21 cellular contexts compared by ENCODE assay signal in the genomic region with DNA sequence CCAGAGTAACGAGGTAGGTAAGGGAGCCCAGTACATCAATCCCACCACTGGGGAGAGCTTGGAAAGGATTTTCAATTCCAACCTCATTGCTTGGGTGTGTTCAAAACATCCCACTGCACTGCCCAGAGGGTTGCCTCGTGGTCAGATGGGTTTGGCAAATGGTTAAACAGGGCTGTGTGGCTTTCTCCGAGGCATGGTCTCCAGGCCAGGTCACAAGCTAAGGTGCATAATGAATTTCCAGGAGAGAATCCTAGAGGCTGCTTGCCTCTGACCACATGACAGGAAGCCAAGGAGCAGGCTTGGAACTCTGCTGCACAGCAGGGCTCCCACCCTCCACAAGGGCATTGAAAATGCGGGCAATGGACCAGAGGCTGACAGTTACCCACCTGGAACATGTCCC. TPM values are rescaled to one million over a fixed set of nuclear protein-coding genes. Genes with fewer than 3 reads are reported as not detected.
DNase-seq lines count a peak whose midpoint lies in the region; ATAC-seq, FAIRE-seq and TF ChIP-seq lines count a peak whose summit lies in the region.
"Had no signal": no experiment of that assay in that cellular context is flagged by ENCODE, and none has a peak within 500 bp of the region (broad histone marks: within the 10 kb centered on the region; RNA-seq: fewer than 3 reads in every experiment).

No MANE protein-coding gene starts in this region.

- H2AK5ac ChIP-seq in IMR-90 (ENCODE audit: low read depth, low read length): peak overlapping the region; percentile 40; the same call in 1 of the 2 replicates

- no peak overlapping the region for H4K5ac ChIP-seq in IMR-90 (ENCODE audit: low read depth, low read length)

- peaks cover 21% of the 10 kb centered on the region for H3K4me1 ChIP-seq in IMR-90 (ENCODE audit: control insufficient read depth, insufficient read depth, low read length)
- peaks cover 40% of the 10 kb centered on the region for H3K4me1 ChIP-seq in RWPE2 (ENCODE audit: insufficient read depth, poor library complexity, severe bottlenecking)
- H3K4me1 ChIP-seq in pancreas: peaks cover 32 to 44% (median 40%) of the 10 kb centered on the region in 3 donors
- H3K4me1 ChIP-seq in left lung: peaks cover 0 to 15% of the 10 kb centered on the region in 2 donors

- H3K9me1 ChIP-seq in IMR-90 (ENCODE audit: insufficient read depth, low read length): peaks cover 61% of the 10 kb centered on the region

- H3K9ac ChIP-seq in IMR-90 (ENCODE audit: low read depth, low read length): no peak overlapping the region

- H3K79me1 ChIP-seq in IMR-90 (ENCODE audit: low read depth in 1 of 2, low read length in 2 of 2): peaks cover 57 to 94% of the 10 kb centered on the region in 2 experiments

- TF ChIP-seq RAD21 in IMR-90 (IDR thresholded peaks at IDR 0.05; ENCODE audit: low read length): no peak

- peaks cover 33% of the 10 kb centered on the region; the same call in 1 of the 2 replicates for H4K20me1 ChIP-seq in IMR-90 (ENCODE audit: insufficient read depth, low read length)

- H3K4me2 ChIP-seq in IMR-90 (ENCODE audit: low read depth, low read length): no peak overlapping the region

- TF ChIP-seq CTCF in IMR-90 (conservative IDR thresholded peaks at IDR 0.05; ENCODE audit: low read depth, low read length): no peak
- TF ChIP-seq CTCF in RWPE2 (IDR thresholded peaks at IDR 0.05; ENCODE audit: poor library complexity, severe bottlenecking): no peak
- no peak for TF ChIP-seq CTCF in pancreas (IDR thresholded peaks at IDR 0.05)
- TF ChIP-seq CTCF in left lung (IDR thresholded peaks at IDR 0.05): no peak

- H2BK5ac ChIP-seq in IMR-90 (ENCODE audit: low read depth, low read length, poor library complexity, severe bottlenecking): no peak overlapping the region

- no peak overlapping the region; the same call in 1 of the 2 replicates for H2BK20ac ChIP-seq in IMR-90 (ENCODE audit: low read depth, low read length)

- no peak for TF ChIP-seq POLR2A in IMR-90 (IDR thresholded peaks at IDR 0.05; ENCODE audit: low read depth, low read length)

- DNase-seq in IMR-90: no peak
- no peak for DNase-seq in RWPE2 (ENCODE audit: low spot score)
- peak; percentile 61 for DNase-seq in glomerular visceral epithelial cell (ENCODE audit: extremely low spot score)
- no peak for DNase-seq in pancreas
- DNase-seq in cortex of kidney (lab: John Stamatoyannopoulos, UW): no peak
- no peak for DNase-seq in activated CD4-positive, alpha-beta memory T cell treated with anti-CD3 and anti-CD28 coated beads for 36 hours
- no peak for DNase-seq in left lung
- DNase-seq: CD8-positive, alpha-beta T cell; COR-L47; DMS153; DMS79 treated with DMSO at 0.1 percent for 48 hours; EL; GOT3; H9 had no signal

- POLR2A ChIA-PET in IMR-90 (lab: Charles Lee; ENCODE audit: unreplicated experiment): no interaction called here
- POLR2A ChIA-PET in activated CD4-positive, alpha-beta memory T cell treated with anti-CD3 and anti-CD28 coated beads for 36 hours (lab: Charles Lee): interaction anchor here (0.5 kb wide), 1 partner anchor 63 kb away, joined by 3 read pairs; no protein-coding TSS in a partner anchor

- no peak overlapping the region for H3K56ac ChIP-seq in IMR-90 (ENCODE audit: extremely low read depth, insufficient read depth, low read length)

- peaks cover 4% of the 10 kb centered on the region for H3K36me3 Mint-ChIP-seq in activated CD4-positive, alpha-beta memory T cell treated with anti-CD3 and anti-CD28 coated beads for 36 hours

- H2BK15ac ChIP-seq in IMR-90 (ENCODE audit: low read depth, low read length): no peak overlapping the region

- BruUV-seq in IMR-90 (replicated peaks; lab: Mats Ljungman, UMichigan): no TSS peak

- peaks cover 32% of the 10 kb centered on the region for H3K36me3 ChIP-seq in IMR-90 (ENCODE audit: control insufficient read depth, insufficient read depth, low read length)
- H3K36me3 ChIP-seq in RWPE2 (ENCODE audit: low read depth): peaks cover 8% of the 10 kb centered on the region
- H3K36me3 ChIP-seq in pancreas: peaks cover 0 to 8% (median 0%) of the 10 kb centered on the region in 3 donors
- H3K36me3 ChIP-seq in left lung: peaks cover 0 to 4% of the 10 kb centered on the region in 2 donors

- no peak overlapping the region for H4K91ac ChIP-seq in IMR-90 (ENCODE audit: insufficient read depth, low read depth, low read length)

- in situ Hi-C loops in IMR-90 (cut with MboI; ENCODE audit: low sequenced_read_pairs): loop anchor here (10.0 kb wide), 1 partner anchor 125 kb away; no protein-coding TSS in a partner anchor

- H2AK9ac ChIP-seq in IMR-90 (replicated peaks; ENCODE audit: low read depth, low read length, poor library complexity): no peak overlapping the region

- no peak overlapping the region for H3K23ac ChIP-seq in IMR-90 (ENCODE audit: low read depth, low read length)

- H3K27me3 ChIP-seq in IMR-90 (ENCODE audit: control insufficient read depth, insufficient read depth, low read length) (no peaks in the 10 kb centered on the region), RWPE2 (ENCODE audit: insufficient read depth, poor library complexity, severe bottlenecking) (no peaks in the 10 kb centered on the region), pancreas (no peaks in the 10 kb centered on the region), left lung (no peaks in the 10 kb centered on the region)

- no peak overlapping the region for H3K4me3 Mint-ChIP-seq in activated CD4-positive, alpha-beta memory T cell treated with anti-CD3 and anti-CD28 coated beads for 36 hours
- H3K4me3 Mint-ChIP-seq: CD14-positive monocyte; CD8-positive, alpha-beta T cell; H9 had no signal

- H3K4me1 Mint-ChIP-seq in activated CD4-positive, alpha-beta memory T cell treated with anti-CD3 and anti-CD28 coated beads for 36 hours (ENCODE audit: low read depth): peaks cover 35% of the 10 kb centered on the region

- H3K27me3 Mint-ChIP-seq in activated CD4-positive, alpha-beta memory T cell treated with anti-CD3 and anti-CD28 coated beads for 36 hours: no peaks in the 10 kb centered on the region

- H4K8ac ChIP-seq in IMR-90 (ENCODE audit: low read depth in 2 of 2, low read length in 2 of 2): no peak overlapping the region

- intact Hi-C loops in IMR-90 (cut with micrococcal nuclease): no loop called here
- intact Hi-C loops in pancreas (cut with DNase I): loop anchor here in 1 of 3 donors (10.0 kb wide), 1 partner anchor 45 kb away; no protein-coding TSS in a partner anchor
- intact Hi-C loops in activated CD4-positive, alpha-beta memory T cell treated with anti-CD3 and anti-CD28 coated beads for 36 hours (cut with micrococcal nuclease): loop anchor here (5.0 kb wide), 1 partner anchor 77 kb away; no protein-coding TSS in a partner anchor
- intact Hi-C loops in left lung (cut with DNase I): no loop called here

- no peak overlapping the region for H3K27ac Mint-ChIP-seq in activated CD4-positive, alpha-beta memory T cell treated with anti-CD3 and anti-CD28 coated beads for 36 hours
- H3K27ac Mint-ChIP-seq: CD8-positive, alpha-beta T cell had no signal

- no peak overlapping the region for H2BK120ac ChIP-seq in IMR-90 (ENCODE audit: low read depth, low read length)

- no peak overlapping the region for H2AFZ ChIP-seq in IMR-90 (replicated peaks; ENCODE audit: low read length, poor library complexity)

- ATAC-seq in IMR-90 (ENCODE audit: low read depth) (no peak), RWPE2 (ENCODE audit: low read depth) (no peak), pancreas (no peak), HG03280 (IDR thresholded peaks at IDR 0.05; ENCODE audit: unreplicated experiment) (no peak), left lung (no peak)
- ATAC-seq: CD8-positive, alpha-beta T cell had no signal

- FAIRE-seq in pancreas (lab: Jason Lieb, UNC): no peak
- FAIRE-seq: A204.1, D721Med, G401.6, GM12891 had no signal

- CTCF ChIA-PET in IMR-90 (lab: Yijun Ruan, JAX): no interaction called here
- CTCF ChIA-PET in activated CD4-positive, alpha-beta memory T cell treated with anti-CD3 and anti-CD28 coated beads for 36 hours (lab: Charles Lee): no interaction called here

- H3K4ac ChIP-seq in IMR-90 (ENCODE audit: low read depth, low read length): peak overlapping the region; percentile 28; the same call in 1 of the 2 replicates

- no peaks in the 10 kb centered on the region for H3K9me3 ChIP-seq in IMR-90 (ENCODE audit: control insufficient read depth, insufficient read depth, low read length)
- H3K9me3 ChIP-seq in RWPE2 (ENCODE audit: severe bottlenecking): no peaks in the 10 kb centered on the region
- H3K9me3 ChIP-seq in pancreas: no peaks in the 10 kb centered on the region
- H3K9me3 ChIP-seq in left lung: no peaks in the 10 kb centered on the region

- H3K27ac ChIP-seq in IMR-90 (ENCODE audit: insufficient read depth, low read length): no peak overlapping the region
- H3K27ac ChIP-seq in RWPE2 (ENCODE audit: poor library complexity, severe bottlenecking): peak overlapping the region; percentile 99
- peak overlapping the region in 3 of 4 donors; percentile 58 to 64 (median 64) for H3K27ac ChIP-seq in pancreas
- H3K27ac ChIP-seq in left lung: no peak overlapping the region
- H3K27ac ChIP-seq: HL-60 had no signal

- no peak overlapping the region for H3K14ac ChIP-seq in IMR-90 (replicated peaks; ENCODE audit: low read depth, low read length)

- H3K4me3 ChIP-seq in IMR-90 (ENCODE audit: insufficient read depth, low read depth, low read length) (no peak overlapping the region), RWPE2 (ENCODE audit: severe bottlenecking) (no peak overlapping the region), pancreas (no peak overlapping the region), left lung (no peak overlapping the region)

- dilution Hi-C loops in IMR-90 (cut with HindIII; ENCODE audit: low sequenced_read_pairs, unreplicated experiment): no loop called here

- no peak overlapping the region for H3K18ac ChIP-seq in IMR-90 (ENCODE audit: low read depth, low read length)

- WGBS in IMR-90 (ENCODE audit: extremely low coverage in 2 of 2, insufficient read length in 1 of 2), 2 experiments: 100% methylated on average over 1 of the region's 4 CpGs; no CpG with 5 or more reads in 1 of the 2 experiments
- 54 to 69% methylated on average over 4 of the region's 4 CpGs for WGBS in pancreas, 2 donors

- no peaks in the 10 kb centered on the region for H3K9me3 Mint-ChIP-seq in activated CD4-positive, alpha-beta memory T cell treated with anti-CD3 and anti-CD28 coated beads for 36 hours
- H3K9me3 Mint-ChIP-seq: CD8-positive, alpha-beta T cell; H9 had no signal

TF ChIP-seq in IMR-90, 13 proteins besides CTCF, POLR2A, EP300 and RAD21 (continues in another document):
- no peak for TF ChIP-seq FOS (IDR thresholded peaks at IDR 0.05; ENCODE audit: low read depth, low read length)

RNA-seq across cellular contexts. Expression of a gene that starts 51.6 kb away (rescaled TPM):
- total RNA-seq in IMR-90 (2012; rRNA removed) (44.4 and 49.6 TPM in 2 replicates), pancreas (100 to 1,000 TPM; 124 to 183 (median 144) TPM), left lung (100 to 1,000 TPM; 111 to 124 TPM)
- polyA plus RNA-seq in IMR-90 (2012; rRNA removed) (152 and 189 TPM in 2 replicates), pancreas (100 to 1,000 TPM in 1 of 2 donors, 10 to 100 TPM in 1; 68.3 to 102 TPM)
- 160 and 237 TPM in 2 replicates for polyA plus RNA-seq in IMR-90 (2012; cell fraction: cytosol; rRNA removed)
- 88.2 and 89.8 TPM in 2 replicates for polyA plus RNA-seq in IMR-90 (2012; cell fraction: nucleus; rRNA removed; ENCODE audit: low replicate concordance)
- total RNA-seq in activated CD4-positive, alpha-beta memory T cell treated with anti-CD3 and anti-CD28 coated beads for 36 hours: 10 to 100 TPM; 39.0 to 39.7 TPM

Comparison
In these comparisons a context has a peak if more than half of its experiments do, and no peak if none do; other contexts are left out.
1. H3K27ac ChIP-seq: peak in RWPE2 (single experiment) and pancreas (3 of 4); none in IMR-90 (single experiment) and left lung (0 of 2).